Comparison of ENCODE assay signal across 8 cellular contexts in the genomic region with DNA sequence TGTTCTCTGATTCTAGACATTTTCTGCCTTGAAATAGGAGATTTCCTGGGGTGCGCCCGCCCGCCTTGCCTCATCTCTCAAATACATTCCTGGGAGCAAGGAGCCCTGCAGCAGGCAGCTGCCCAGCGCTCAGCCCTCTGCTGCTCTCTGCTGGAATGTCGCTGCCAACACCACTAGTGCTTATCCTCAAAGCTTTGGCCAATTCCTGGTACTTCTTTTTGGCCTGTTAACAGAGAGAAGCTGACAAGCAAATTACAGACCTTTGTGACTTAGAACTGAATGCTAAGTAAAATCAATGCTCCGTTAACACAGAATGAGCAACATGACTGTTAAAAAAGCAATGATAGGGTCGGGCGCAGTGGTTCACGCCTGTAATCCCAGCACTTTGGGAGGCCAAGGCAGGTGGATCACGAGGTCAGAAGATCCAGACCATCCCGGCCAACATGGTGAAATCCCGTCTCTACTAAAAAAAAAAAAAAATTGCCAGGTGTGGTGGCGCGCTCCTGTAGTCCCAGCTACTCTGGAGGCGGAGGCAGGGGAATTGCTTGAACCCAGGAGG. TPM values are rescaled to one million over a fixed set of nuclear protein-coding genes. Genes with fewer than 3 reads are reported as not detected.
DNase-seq lines count a peak whose midpoint lies in the region; ATAC-seq lines count a peak whose summit lies in the region.

No MANE protein-coding gene starts in this region.

- ATAC-seq in HG03108 (IDR thresholded peaks at IDR 0.05; ENCODE audit: unreplicated experiment) (peak; percentile 60), left colon (peak; percentile 99)

- DNase-seq in NOMO-1 (lab: John Stamatoyannopoulos, UW; ENCODE audit: unreplicated experiment in 2 of 2) (peak; percentile 23 to 41), NOMO-1 treated with dmso at 0.1 percent for 144 hours (lab: John Stamatoyannopoulos, UW; ENCODE audit: unreplicated experiment) (no peak), NCI-H2227 (lab: John Stamatoyannopoulos, UW; ENCODE audit: unreplicated experiment) (peak; percentile 87), left colon (peak; percentile 63 to 83)
- DNase-seq in activated CD4-positive, CD25-positive, alpha-beta regulatory T cell treated with anti-CD3 and anti-CD28 coated beads, Interleukin-2, amount 50 U/mL, for 72 hours, result peak; percentile 65
- DNase-seq in central memory CD4-positive, alpha-beta T cell, result peak; percentile 59
- DNase-seq in stimulated activated CD4-positive, alpha-beta T cell treated with anti-CD3 and anti-CD28 coated beads, Interleukin-2, amount 100 ng/mL, for 4 hours (ENCODE audit: low read depth), result peak; percentile 61

- intact Hi-C loops in left colon (cut with DNase I, micrococcal nuclease), result loop anchor here (2.0 to 5.0 kb wide), 2 partner anchors 97 kb away; no protein-coding TSS in a partner anchor

RNA-seq across cellular contexts. Expression of a gene that starts 41.9 kb away (rescaled TPM):
- 10 to 100 TPM; 71.9 to 84.2 TPM for total RNA-seq in left colon
